2 cellular contexts compared by ENCODE assay signal in genomic region chr21:29933088-29933487, GRCh38.
TF ChIP-seq lines count a peak whose summit lies in the region.

No MANE protein-coding gene starts in this region.

TF ChIP-seq in WTC11, 78 proteins besides CTCF, POLR2A, EP300 and RAD21 (continued from another document):
- TF ChIP-seq MLX (CRISPR knock-in tag; IDR thresholded peaks at IDR 0.05) = no peak
- TF ChIP-seq ARID4B (CRISPR knock-in tag; IDR thresholded peaks at IDR 0.05; ENCODE audit: borderline replicate concordance) = no peak
- peak; percentile 51 for TF ChIP-seq USF2 (CRISPR knock-in tag; IDR thresholded peaks at IDR 0.05)
- TF ChIP-seq EMX1 (CRISPR knock-in tag; IDR thresholded peaks at IDR 0.05) = no peak
- no peak for TF ChIP-seq KAT7 (CRISPR knock-in tag; IDR thresholded peaks at IDR 0.05; ENCODE audit: borderline replicate concordance)

TF ChIP-seq in H1, 55 proteins besides CTCF, POLR2A, EP300 and RAD21 (continued from another document):
- TF ChIP-seq MAX (IDR thresholded peaks at IDR 0.05) (no peak), FOSL1 (IDR thresholded peaks at IDR 0.05; ENCODE audit: insufficient read depth, low read depth, low read length) (no peak), RXRA (IDR thresholded peaks at IDR 0.05; ENCODE audit: insufficient read depth, low read depth, low read length) (no peak), NRF1 (IDR thresholded peaks at IDR 0.05; ENCODE audit: low read depth, low read length) (no peak), TAF7 (optimal IDR thresholded peaks at IDR 0.05; ENCODE audit: borderline replicate concordance, low read depth, low read length) (no peak)
